ENCODE assay signal across 17 cellular contexts in genomic region chr3:44865272-44866005, GRCh38. TPM values are rescaled to one million over a fixed set of nuclear protein-coding genes. Genes with fewer than 3 reads are reported as not detected.
DNase-seq lines count a peak whose midpoint lies in the region; ATAC-seq, FAIRE-seq and TF ChIP-seq lines count a peak whose summit lies in the region.
"Had no signal": no experiment of that assay in that cellular context is flagged by ENCODE, and none has a peak within 500 bp of the region (broad histone marks: within the 10 kb centered on the region; RNA-seq: fewer than 3 reads in every experiment).

No MANE protein-coding gene starts in this region.

- H3K4me1 ChIP-seq in GM12878 (ENCODE audit: control insufficient read depth, insufficient read depth, low read length): no peaks in the 10 kb centered on the region

- no peak for FAIRE-seq in GM12878 (lab: Jason Lieb, UNC)

- H3K9ac ChIP-seq in GM12878 (ENCODE audit: control insufficient read depth, insufficient read depth, low read length): no peak overlapping the region
- H3K9ac ChIP-seq: BLaER1 had no signal

- DNase-seq in NCI-H69 (lab: John Stamatoyannopoulos, UW) (peak; percentile 77), GM12878 (ENCODE audit: low read depth, low spot score) (no peak), hippocampal formation (lab: John Stamatoyannopoulos, UW) (no peak), AML-193 (lab: John Stamatoyannopoulos, UW) (no peak), iPS-NIHi11 (ENCODE audit: low spot score) (no peak)
- DNase-seq: activated effector memory CD4-positive, alpha-beta T cell treated with anti-CD3 and anti-CD28 coated beads, Interleukin-2, amount 50 U/mL, for 16 hours; left colon; NCI-H446 treated with DMSO at 0.1 percent for 48 hours; stimulated activated CD4-positive, alpha-beta T cell treated with anti-CD3 and anti-CD28 coated beads, Interleukin-15, amount 100 ng/mL, for 24 hours; WERI-Rb-1 had no signal

- no peaks in the 10 kb centered on the region for H3K27me3 ChIP-seq in GM12878 (replicated peaks in 1 of 2; ENCODE audit: control insufficient read depth in 2 of 2, insufficient read depth in 2 of 2, low read length in 1 of 2)
- H3K27me3 ChIP-seq: BLaER1 had no signal

- RAD21 ChIA-PET in GM12878 (lab: Charles Lee; ENCODE audit: unreplicated experiment): no interaction called here

- TF ChIP-seq RAD21 in GM12878 (IDR thresholded peaks at IDR 0.05; ENCODE audit: insufficient read depth, low read depth, low read length): no peak

- BruUV-seq in GM12878 (replicated peaks; lab: Mats Ljungman, UMichigan): no TSS peak

- TF ChIP-seq CTCF in C4-2B (conservative IDR thresholded peaks at IDR 0.05): no peak
- no peak for TF ChIP-seq CTCF in GM12878 (IDR thresholded peaks at IDR 0.05 in 2 of 3, conservative IDR thresholded peaks at IDR 0.05 in 1 of 3; ENCODE audit: control insufficient read depth in 2 of 3, extremely low read depth in 1 of 3, insufficient read depth in 1 of 3, low read depth in 3 of 3, low read length in 3 of 3)

- CTCF ChIA-PET in GM12878 (lab: Yijun Ruan, JAX): interaction anchor here (1.1 to 1.6 kb wide), 2 partner anchors 47 to 48 kb away, joined by 3 to 6 read pairs; no protein-coding TSS in a partner anchor

- no peak overlapping the region for H3K4me2 ChIP-seq in GM12878 (ENCODE audit: control insufficient read depth, insufficient read depth)
- H3K4me2 ChIP-seq: BLaER1, GM23338 had no signal

- H3K9me3 Mint-ChIP-seq in IgD-negative memory B cell: peaks cover 0 to 3% (median 2%) of the 10 kb centered on the region in 3 donors
- H3K9me3 Mint-ChIP-seq: GM23338 had no signal

- no peaks in the 10 kb centered on the region for H3K27me3 Mint-ChIP-seq in IgD-negative memory B cell

- peak overlapping the region in 2 of 3 donors; percentile 31 to 53 for H3K27ac Mint-ChIP-seq in IgD-negative memory B cell
- H3K27ac Mint-ChIP-seq: GM23338 had no signal

- no peaks in the 10 kb centered on the region for H4K20me1 ChIP-seq in GM12878 (ENCODE audit: control insufficient read depth, insufficient read depth)
- H4K20me1 ChIP-seq: BLaER1 had no signal

- peak overlapping the region; percentile 96 for H3K27ac ChIP-seq in C4-2B
- no peak overlapping the region for H3K27ac ChIP-seq in GM12878 (ENCODE audit: control insufficient read depth, insufficient read depth)
- H3K27ac ChIP-seq: BLaER1, WERI-Rb-1 had no signal

- H2AFZ ChIP-seq in GM12878 (ENCODE audit: control insufficient read depth, low read depth, low read length): no peak overlapping the region
- H2AFZ ChIP-seq: GM23338 had no signal

- H3K79me2 ChIP-seq in GM12878 (ENCODE audit: control insufficient read depth, insufficient read depth, low read length): peaks cover 3% of the 10 kb centered on the region; the same call in 1 of the 2 replicates

- peaks cover 4% of the 10 kb centered on the region for H3K36me3 Mint-ChIP-seq in IgD-negative memory B cell

- intact Hi-C loops in GM12878 (cut with micrococcal nuclease; ENCODE audit: unreplicated experiment): no loop called here

- no peak for TF ChIP-seq POLR2A in GM12878 (IDR thresholded peaks at IDR 0.05; ENCODE audit: low read depth, low read length)

- POLR2A ChIA-PET in GM12878 (lab: Charles Lee): interaction anchor here (0.5 kb wide), 1 partner anchor 16 kb away, joined by 4 read pairs; no protein-coding TSS in a partner anchor

- 0 out of 4 replicates have a peak, but pooled peaks cover 0 to 2% of the 10 kb centered on the region in 2 experiments for H3K36me3 ChIP-seq in GM12878 (ENCODE audit: control insufficient read depth in 2 of 2, insufficient read depth in 2 of 2, low read length in 1 of 2)

- H3K4me3 Mint-ChIP-seq in IgD-negative memory B cell: peak overlapping the region in 1 of 4 donors; percentile 60
- H3K4me3 Mint-ChIP-seq: GM23338 had no signal

- H3K4me1 Mint-ChIP-seq in IgD-negative memory B cell: peaks cover 8 to 17% (median 11%) of the 10 kb centered on the region in 3 donors

- no peak for TF ChIP-seq EP300 in GM12878 (IDR thresholded peaks at IDR 0.05; ENCODE audit: borderline replicate concordance in 1 of 2, control insufficient read depth in 1 of 2, low read depth in 2 of 2, low read length in 2 of 2)

- 76% methylated on average over 7 of the region's 7 CpGs for WGBS in GM12878 (ENCODE audit: insufficient coverage, insufficient replicate concordance, low lambda C conversion rate, missing lambda C conversion rate)

- H3K4me3 ChIP-seq in GM12878: no peak overlapping the region
- H3K4me3 ChIP-seq: BLaER1, GM23338 had no signal

- in situ Hi-C loops in GM12878 (cut with MboI): no loop called here

- SMC1A ChIA-PET in GM12878 (lab: Charles Lee; ENCODE audit: uncharacterized antibody, unreplicated experiment): no interaction called here

- ATAC-seq in GM12878 (no peak), GM21723 (IDR thresholded peaks at IDR 0.05; ENCODE audit: unreplicated experiment) (no peak)
- ATAC-seq: GM23338, left colon had no signal

- no peaks in the 10 kb centered on the region for H3K9me3 ChIP-seq in GM12878 (replicated peaks; ENCODE audit: control insufficient read depth, insufficient read depth, low read length)
- H3K9me3 ChIP-seq: BLaER1 had no signal

TF ChIP-seq in GM12878, 131 proteins besides CTCF, POLR2A, EP300 and RAD21:
- TF ChIP-seq E4F1 (IDR thresholded peaks at IDR 0.05; ENCODE audit: borderline replicate concordance, partially characterized antibody) (no peak), RUNX3 (IDR thresholded peaks at IDR 0.05; ENCODE audit: low read length) (peak; percentile 38; the same call in 1 of the 2 replicates)

RNA-seq across cellular contexts. Expression of gene TMEM42, which starts 3.7 kb away (rescaled TPM):
- polyA plus RNA-seq in IgD-negative memory B cell (30.4 TPM), GM12878 (2011; rRNA removed) (15.3 and 20.5 TPM in 2 replicates), GM12878 (2014; fragmentation: Illumina TruSeq; extraction: Trizol) (7.6 and 8.3 TPM in 2 replicates), GM12878 (2014; fragmentation: Nextera tagmentation; extraction: Ambion mirVana) (10 to 100 TPM in 1 of 2 experiments, 1 to 10 TPM in 1; 5.0 to 11.6 TPM), GM12878 (2014; rRNA removed) (16.9 and 17.5 TPM in 2 replicates), GM12878 (2016; fragmentation: Nextera tagmentation; extraction: Ambion mirVana) (10 to 100 TPM; 14.8 to 15.4 TPM)
- 8.3 and 9.6 TPM in 2 replicates for total RNA-seq in GM12878 (2013; cell fraction: nucleolus; rRNA removed)
- total RNA-seq in GM12878 (2014; rRNA removed) (10.8 and 12.6 TPM in 2 replicates), GM12878 (2014; rRNA removed; fragmentation: Illumina TruSeq; extraction: Trizol) (6.8 and 7.2 TPM in 2 replicates), GM12878 (2021) (12.8 and 13.8 TPM in 2 replicates)
- polyA plus RNA-seq in GM12878 (2011; ENCODE audit: low read depth): 8.5 TPM
- polyA plus RNA-seq in GM12878 (2011; cell fraction: cytosol; rRNA removed): 21.1 and 22.6 TPM in 2 replicates
- polyA plus RNA-seq in GM12878 (2011; cell fraction: nucleus; rRNA removed): 24.2 and 33.6 TPM in 2 replicates
- 8.9 and 11.7 TPM in 2 replicates for polyA plus RNA-seq in GM12878 (2012)
- polyA minus RNA-seq in GM12878 (2011; rRNA and poly(A)+ RNA removed): 9.6 and 13.4 TPM in 2 replicates
- polyA minus RNA-seq in GM12878 (2011; cell fraction: cytosol; rRNA and poly(A)+ RNA removed): 5.0 and 6.5 TPM in 2 replicates
- 7.6 and 10.5 TPM in 2 replicates for polyA minus RNA-seq in GM12878 (2011; cell fraction: nucleus; rRNA and poly(A)+ RNA removed)

RNA-seq across cellular contexts. Expression of gene TGM4, which starts 9.0 kb away (rescaled TPM):
- polyA plus RNA-seq in IgD-negative memory B cell (0.06 TPM), GM12878 (2011; rRNA removed) (not detected in 2 replicates), GM12878 (2014; fragmentation: Illumina TruSeq; extraction: Trizol) (not detected in 2 replicates), GM12878 (2014; fragmentation: Nextera tagmentation; extraction: Ambion mirVana) (not detected), GM12878 (2014; rRNA removed) (not detected in 2 replicates), GM12878 (2016; fragmentation: Nextera tagmentation; extraction: Ambion mirVana) (not detected)
- total RNA-seq in GM12878 (2013; cell fraction: nucleolus; rRNA removed): not detected in 2 replicates
- total RNA-seq in GM12878 (2014; rRNA removed) (not detected in 2 replicates), GM12878 (2014; rRNA removed; fragmentation: Illumina TruSeq; extraction: Trizol) (not detected in 2 replicates), GM12878 (2021) (not detected in 2 replicates)
- polyA plus RNA-seq in GM12878 (2011; ENCODE audit: low read depth): not detected
- 0.03 TPM in 1 of 2 replicates, not detected in the other for polyA plus RNA-seq in GM12878 (2011; cell fraction: cytosol; rRNA removed)
- 0.03 TPM in 1 of 2 replicates, not detected in the other for polyA plus RNA-seq in GM12878 (2011; cell fraction: nucleus; rRNA removed)
- not detected in 2 replicates for polyA plus RNA-seq in GM12878 (2012)
- 0.05 TPM in 1 of 2 replicates, not detected in the other for polyA minus RNA-seq in GM12878 (2011; rRNA and poly(A)+ RNA removed)
- polyA minus RNA-seq in GM12878 (2011; cell fraction: cytosol; rRNA and poly(A)+ RNA removed): not detected in 2 replicates
- not detected in 2 replicates for polyA minus RNA-seq in GM12878 (2011; cell fraction: nucleus; rRNA and poly(A)+ RNA removed)
- total RNA-seq: glomerular endothelial cell, GM23338, HT-29, left colon had no signal
- polyA plus RNA-seq: GM23338 had no signal
